18 cellular contexts compared by ENCODE assay signal in the genomic region with DNA sequence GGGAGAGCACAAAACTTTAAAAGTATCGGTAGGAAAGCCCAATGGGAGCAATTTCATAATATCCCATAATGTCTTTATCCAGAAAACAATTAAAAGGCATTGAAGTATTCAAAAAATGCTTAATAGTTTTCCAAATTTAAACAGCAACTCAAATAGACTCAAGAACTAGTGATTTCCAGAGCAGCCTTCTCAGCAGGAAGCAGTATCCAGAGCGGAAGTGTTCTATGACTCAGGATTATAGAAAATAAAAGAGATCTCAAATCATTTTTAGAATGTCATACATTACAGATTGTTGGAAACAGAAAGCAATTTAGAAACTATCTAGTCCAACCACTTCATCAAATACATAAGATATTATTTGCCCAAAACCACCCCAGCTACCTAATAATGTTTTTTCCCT.
"Had no signal": no experiment of that assay in that cellular context is flagged by ENCODE, and none has a peak within 500 bp of the region (broad histone marks: within the 10 kb centered on the region; RNA-seq: fewer than 3 reads in every experiment).

No MANE protein-coding gene starts in this region.

- H3K27me3 ChIP-seq: esophagus muscularis mucosa, gastrocnemius medialis, heart right ventricle, ovary had no signal

- H3K4me3 ChIP-seq: esophagus muscularis mucosa, gastrocnemius medialis, heart right ventricle, ovary, smooth muscle cell had no signal

- H3K36me3 ChIP-seq: gastrocnemius medialis, ovary had no signal

- H3K4me1 ChIP-seq: gastrocnemius medialis, heart right ventricle had no signal

- H3K27ac ChIP-seq: epithelial cell of prostate, gastrocnemius medialis, heart right ventricle, ovary had no signal

- H3K9me3 Mint-ChIP-seq: mesothelial cell of epicardium, neural crest cell had no signal

- H3K4me1 Mint-ChIP-seq: natural killer cell, neural crest cell had no signal

- H3K4me2 ChIP-seq: smooth muscle cell had no signal

- DNase-seq: cortex of kidney; effector memory CD4-positive, alpha-beta T cell; gastrocnemius medialis; heart right ventricle; hypothalamus; islet precursor cell; mammary epithelial cell; natural killer cell; ovary; right cardiac atrium; stimulated activated CD4-positive, alpha-beta T cell treated with anti-CD3 and anti-CD28 coated beads, Interleukin-2, amount 100 ng/mL, for 48 hours; stimulated activated naive CD4-positive, alpha-beta T cell treated with Interleukin-2 at 50 U/mL for 16 hours had no signal

- H3K36me3 Mint-ChIP-seq: natural killer cell had no signal

- H3K27ac Mint-ChIP-seq: mesothelial cell of epicardium, natural killer cell had no signal

- ATAC-seq: gastrocnemius medialis, heart right ventricle, left lobe of liver, natural killer cell, right cardiac atrium had no signal

- H3K4me3 Mint-ChIP-seq: mesothelial cell of epicardium, natural killer cell, neural crest cell had no signal

- H3K9me3 ChIP-seq: esophagus muscularis mucosa, gastrocnemius medialis, heart right ventricle, ovary had no signal
